14 cellular contexts compared by ENCODE assay signal in the genomic region with DNA sequence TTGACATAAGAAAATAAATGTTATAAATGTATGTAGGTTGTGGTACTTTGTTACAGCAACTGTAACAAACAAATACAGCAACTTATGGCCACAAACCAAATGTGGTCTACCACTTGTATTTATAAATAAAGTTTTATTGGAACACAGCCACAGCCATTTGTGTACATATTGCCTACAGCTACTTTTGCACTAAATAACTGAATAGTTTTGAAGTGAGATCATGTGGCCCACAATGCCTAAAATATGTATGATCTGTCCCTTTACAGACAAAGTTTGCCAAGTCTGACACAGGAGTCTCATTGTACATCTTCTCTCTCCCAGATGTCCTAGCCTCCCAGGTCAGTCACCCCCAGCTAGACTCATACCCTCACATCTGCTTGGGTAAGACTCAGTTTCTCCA.
"Had no signal": no experiment of that assay in that cellular context is flagged by ENCODE, and none has a peak within 500 bp of the region (broad histone marks: within the 10 kb centered on the region; RNA-seq: fewer than 3 reads in every experiment).

No MANE protein-coding gene starts in this region.

- H3K9me3 Mint-ChIP-seq: endodermal cell had no signal

- ATAC-seq: left ventricle myocardium superior; natural killer cell treated with Interleukin-12 subunit alpha and Interleukin-12 subunit beta and Interleukin-15 and Interleukin-18, amount 100 ng/mL, for 72 hours; stimulated activated effector memory CD8-positive, alpha-beta T cell treated with anti-CD3 and anti-CD28 coated beads, Interleukin-12 subunit alpha, Interleukin-12 subunit beta, amount 100 ng/mL, for 72 hours had no signal

- DNase-seq: activated CD4-positive, alpha-beta T cell treated with anti-CD3 and anti-CD28 coated beads for 48 hours; activated CD8-positive, alpha-beta memory T cell treated with anti-CD3 and anti-CD28 coated beads, Interleukin-2, amount 50 U/mL, for 48 hours; activated naive CD8-positive, alpha-beta T cell treated with anti-CD3 and anti-CD28 coated beads, Interleukin-2, amount 10 ng/mL, durations not matched to agents 7 days and 5 days; dorsolateral prefrontal cortex; endodermal cell; erythroblast; hypothalamus; left ventricle myocardium superior; mesendoderm; T-helper 1 cell had no signal

- H3K27ac ChIP-seq: dorsolateral prefrontal cortex, thoracic aorta, VCaP had no signal

- H3K36me3 Mint-ChIP-seq: activated naive CD8-positive, alpha-beta T cell treated with anti-CD3 and anti-CD28 coated beads, Interleukin-2, amount 10 ng/mL, durations not matched to agents 7 days and 5 days; stimulated activated effector memory CD8-positive, alpha-beta T cell treated with anti-CD3 and anti-CD28 coated beads, Interleukin-12 subunit alpha, Interleukin-12 subunit beta, amount 100 ng/mL, for 72 hours had no signal

- H3K4me3 ChIP-seq: dorsolateral prefrontal cortex, thoracic aorta had no signal

- H3K9me3 ChIP-seq: thoracic aorta had no signal

- H3K4me1 Mint-ChIP-seq: activated naive CD8-positive, alpha-beta T cell treated with anti-CD3 and anti-CD28 coated beads, Interleukin-2, amount 10 ng/mL, durations not matched to agents 7 days and 5 days; endodermal cell; stimulated activated effector memory CD8-positive, alpha-beta T cell treated with anti-CD3 and anti-CD28 coated beads, Interleukin-12 subunit alpha, Interleukin-12 subunit beta, amount 100 ng/mL, for 72 hours had no signal

- H3K27me3 ChIP-seq: dorsolateral prefrontal cortex had no signal

- H3K27ac Mint-ChIP-seq: activated naive CD8-positive, alpha-beta T cell treated with anti-CD3 and anti-CD28 coated beads, Interleukin-2, amount 10 ng/mL, durations not matched to agents 7 days and 5 days; endodermal cell; natural killer cell treated with Interleukin-12 subunit alpha and Interleukin-12 subunit beta and Interleukin-15 and Interleukin-18, amount 100 ng/mL, for 72 hours; stimulated activated effector memory CD8-positive, alpha-beta T cell treated with anti-CD3 and anti-CD28 coated beads, Interleukin-12 subunit alpha, Interleukin-12 subunit beta, amount 100 ng/mL, for 72 hours had no signal

- H3K36me3 ChIP-seq: thoracic aorta had no signal

- H3K4me3 Mint-ChIP-seq: activated naive CD8-positive, alpha-beta T cell treated with anti-CD3 and anti-CD28 coated beads, Interleukin-2, amount 10 ng/mL, durations not matched to agents 7 days and 5 days; endodermal cell; natural killer cell treated with Interleukin-12 subunit alpha and Interleukin-12 subunit beta and Interleukin-15 and Interleukin-18, amount 100 ng/mL, for 72 hours; stimulated activated effector memory CD8-positive, alpha-beta T cell treated with anti-CD3 and anti-CD28 coated beads, Interleukin-12 subunit alpha, Interleukin-12 subunit beta, amount 100 ng/mL, for 72 hours had no signal

- H3K27me3 Mint-ChIP-seq: activated naive CD8-positive, alpha-beta T cell treated with anti-CD3 and anti-CD28 coated beads, Interleukin-2, amount 10 ng/mL, durations not matched to agents 7 days and 5 days; natural killer cell treated with Interleukin-12 subunit alpha and Interleukin-12 subunit beta and Interleukin-15 and Interleukin-18, amount 100 ng/mL, for 72 hours had no signal
